In the genomic region with DNA sequence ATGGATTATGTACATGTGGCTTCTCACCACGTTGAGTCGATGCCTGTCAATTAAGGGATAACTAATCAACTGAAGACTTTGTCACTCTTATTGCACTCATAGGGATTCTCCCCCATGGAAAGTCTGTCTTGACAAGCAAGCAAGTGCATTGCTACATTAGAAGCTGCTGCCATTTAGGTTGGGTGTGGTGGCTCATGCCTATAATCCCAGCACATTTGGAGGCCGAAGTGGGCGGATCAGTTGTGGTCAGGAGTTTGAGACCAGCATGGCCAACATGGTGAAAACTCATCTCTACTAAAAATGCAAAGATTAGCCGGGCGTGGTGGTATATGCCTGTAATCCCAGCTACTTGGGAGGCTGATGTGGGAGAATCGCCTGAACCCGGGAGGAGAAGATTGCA, we compare ENCODE assay signal across 12 cellular contexts. TPM values are rescaled to one million over a fixed set of nuclear protein-coding genes. Genes with fewer than 3 reads are reported as not detected.
A peak's percentile ranks its signal among the peaks of the same experiment; 100 is the strongest.
DNase-seq lines count a peak whose midpoint lies in the region; ATAC-seq and TF ChIP-seq lines count a peak whose summit lies in the region.
"Had no signal": no experiment of that assay in that cellular context is flagged by ENCODE, and none has a peak within 500 bp of the region (broad histone marks: within the 10 kb centered on the region; RNA-seq: fewer than 3 reads in every experiment).

No MANE protein-coding gene starts in this region.

- ATAC-seq in HCT116 (no peak), GM21737 (IDR thresholded peaks at IDR 0.05; ENCODE audit: unreplicated experiment) (no peak)
- ATAC-seq in natural killer cell treated with Interleukin-12 subunit alpha and Interleukin-12 subunit beta and Interleukin-15 and Interleukin-18, amount 100 ng/mL, for 72 hours: no peak

- BruUV-seq in HCT116 (replicated peaks; lab: Mats Ljungman, UMichigan) (no TSS peak), mammary epithelial cell (replicated peaks; lab: Mats Ljungman, UMichigan) (no TSS peak)

- in situ Hi-C loops in mammary epithelial cell (cut with MboI; ENCODE audit: low sequenced_read_pairs in 2 of 2): loop anchor here (10.0 to 25.0 kb wide), 2 partner anchors 582 to 650 kb away; a partner anchor contains a TSS

- peak overlapping the region; percentile 90 for H3K4me3 Mint-ChIP-seq in natural killer cell treated with Interleukin-12 subunit alpha and Interleukin-12 subunit beta and Interleukin-15 and Interleukin-18, amount 100 ng/mL, for 72 hours

- TF ChIP-seq POLR2A in HCT116 (IDR thresholded peaks at IDR 0.05; ENCODE audit: borderline replicate concordance, extremely low read depth, insufficient read depth, insufficient read length): no peak

- no peak for TF ChIP-seq RAD21 in HCT116 (IDR thresholded peaks at IDR 0.05; ENCODE audit: low read depth)

- H3K27ac Mint-ChIP-seq in natural killer cell treated with Interleukin-12 subunit alpha and Interleukin-12 subunit beta and Interleukin-15 and Interleukin-18, amount 100 ng/mL, for 72 hours: peak overlapping the region; percentile 84 to 87

- H3K27ac ChIP-seq in ACC112 (ENCODE audit: low read depth, low read length): no peak overlapping the region
- H3K27ac ChIP-seq in HCT116 (ENCODE audit: low read depth, low read length): no peak overlapping the region
- no peak overlapping the region for H3K27ac ChIP-seq in mammary epithelial cell (ENCODE audit: insufficient read depth, low read depth, low read length)

- H2AFZ ChIP-seq in ACC112 (ENCODE audit: low read length, unreplicated experiment) (no peak overlapping the region), HCT116 (ENCODE audit: low read depth, low read length, poor library complexity, severe bottlenecking) (no peak overlapping the region), mammary epithelial cell (ENCODE audit: low read depth, low read length) (peak overlapping the region; percentile 45)

- dilution Hi-C loops in mammary epithelial cell (cut with HindIII; ENCODE audit: low sequenced_read_pairs): no loop called here

- POLR2A ChIA-PET in HCT116 (lab: Charles Lee): no interaction called here

- H3K9me3 ChIP-seq in HCT116 (ENCODE audit: control insufficient read depth in 1 of 2, insufficient read depth in 1 of 2, low read depth in 1 of 2, low read length in 2 of 2): peaks cover 0 to 5% of the 10 kb centered on the region in 2 experiments; a peak in 1 of 4 replicates
- H3K9me3 ChIP-seq in mammary epithelial cell (replicated peaks; ENCODE audit: insufficient read depth, low read length): no peaks in the 10 kb centered on the region
- H3K9me3 ChIP-seq: suprapubic skin had no signal

- H3K9me2 ChIP-seq in HCT116 (ENCODE audit: insufficient read depth): no peaks in the 10 kb centered on the region

- RAD21 ChIA-PET in HCT116 (lab: Charles Lee; ENCODE audit: low non-redundant PET in 1 of 2, low total read pairs in 2 of 2, uncharacterized antibody in 2 of 2, unreplicated experiment in 2 of 2): no interaction called here

- TF ChIP-seq CTCF in HCT116 (IDR thresholded peaks at IDR 0.05 in 2 of 3, conservative IDR thresholded peaks at IDR 0.05 in 1 of 3; ENCODE audit: borderline replicate concordance in 1 of 3, insufficient read depth in 1 of 3, low read depth in 2 of 3, low read length in 2 of 3) (no peak), mammary epithelial cell (conservative IDR thresholded peaks at IDR 0.05 in 1 of 2, IDR thresholded peaks at IDR 0.05 in 1 of 2; ENCODE audit: extremely low read depth in 1 of 2, insufficient read depth in 1 of 2, low read depth in 1 of 2, low read length in 2 of 2) (no peak)

- H3K36me3 ChIP-seq in ACC112 (ENCODE audit: insufficient read depth, low read length) (no peaks in the 10 kb centered on the region), HCT116 (ENCODE audit: control insufficient read depth in 1 of 2, insufficient read depth in 2 of 2, low read length in 2 of 2) (no peaks in the 10 kb centered on the region), mammary epithelial cell (ENCODE audit: insufficient read depth, low read length) (no peaks in the 10 kb centered on the region)
- H3K36me3 ChIP-seq: suprapubic skin had no signal

- H3K4me2 ChIP-seq in HCT116 (ENCODE audit: low read length) (peak overlapping the region; percentile 83), mammary epithelial cell (ENCODE audit: insufficient read depth, low read depth, low read length) (peak overlapping the region; percentile 94)

- H3K79me2 ChIP-seq in ACC112 (ENCODE audit: control insufficient read depth, insufficient read depth, low read length, unreplicated experiment): no peaks in the 10 kb centered on the region
- H3K79me2 ChIP-seq in HCT116 (ENCODE audit: insufficient read depth, low read length): no peaks in the 10 kb centered on the region
- H3K79me2 ChIP-seq in mammary epithelial cell (ENCODE audit: insufficient read depth, low read length): peaks cover 10% of the 10 kb centered on the region

- intact Hi-C loops in HCT116 (cut with micrococcal nuclease) (no loop called here), mammary epithelial cell (cut with micrococcal nuclease) (no loop called here)

- WGBS in mammary epithelial cell (ENCODE audit: low coverage, missing lambda C conversion rate): 82% methylated on average over 8 of the region's 8 CpGs

- H3K4me3 ChIP-seq in ACC112 (ENCODE audit: low read depth, low read length) (peak overlapping the region; percentile 98), HCT116 (replicated peaks in 1 of 2; ENCODE audit: low read depth in 1 of 2, low read length in 2 of 2) (peak overlapping the region in 1 of 2 experiments; percentile 44; a peak in 2 of 4 replicates), mammary epithelial cell (replicated peaks in 1 of 3; ENCODE audit: insufficient read depth in 1 of 3, low read depth in 2 of 3, low read length in 3 of 3) (no peak overlapping the region)

- H3K27me3 Mint-ChIP-seq in natural killer cell treated with Interleukin-12 subunit alpha and Interleukin-12 subunit beta and Interleukin-15 and Interleukin-18, amount 100 ng/mL, for 72 hours: no peaks in the 10 kb centered on the region

- no peaks in the 10 kb centered on the region for H3K9me3 Mint-ChIP-seq in natural killer cell treated with Interleukin-12 subunit alpha and Interleukin-12 subunit beta and Interleukin-15 and Interleukin-18, amount 100 ng/mL, for 72 hours

- CTCF ChIA-PET in HCT116 (lab: Charles Lee) (no interaction called here), mammary epithelial cell (lab: Charles Lee; ENCODE audit: low non-redundant PET) (no interaction called here)

- DNase-seq in HCT116 (ENCODE audit: low read depth, low spot score) (no peak), mammary epithelial cell (no peak), NCI-H1105 (lab: John Stamatoyannopoulos, UW) (no peak), GM19240 (ENCODE audit: insufficient read length, low spot score) (no peak), NCI-H2227 (lab: John Stamatoyannopoulos, UW; ENCODE audit: unreplicated experiment) (no peak)
- no peak for DNase-seq in natural killer cell treated with Interleukin-12 subunit alpha and Interleukin-12 subunit beta and Interleukin-15 and Interleukin-18, amount 100 ng/mL, for 72 hours (ENCODE audit: low spot score)
- DNase-seq: Kasumi-1; NCI-H510A; stimulated activated CD4-positive, alpha-beta T cell treated with anti-CD3 and anti-CD28 coated beads, Interleukin-12 subunit alpha, Interleukin-12 subunit beta, amount 100 ng/mL, for 4 hours had no signal

- peaks cover 20 to 26% of the 10 kb centered on the region in 2 donors for H3K4me1 Mint-ChIP-seq in natural killer cell treated with Interleukin-12 subunit alpha and Interleukin-12 subunit beta and Interleukin-15 and Interleukin-18, amount 100 ng/mL, for 72 hours (ENCODE audit: low read depth in 2 of 2)

- H3K4me1 ChIP-seq in ACC112 (ENCODE audit: control insufficient read depth, insufficient read depth, low read length, unreplicated experiment) (peaks cover 16% of the 10 kb centered on the region), HCT116 (ENCODE audit: control insufficient read depth in 1 of 2, insufficient read depth in 2 of 2, low read length in 2 of 2) (peaks cover 2 to 7% of the 10 kb centered on the region in 2 experiments; a peak in 2 of 4 replicates), mammary epithelial cell (ENCODE audit: insufficient read depth, low read length) (no peaks in the 10 kb centered on the region)

- no peaks in the 10 kb centered on the region for H3K27me3 ChIP-seq in ACC112 (ENCODE audit: insufficient read depth, low read length)
- no peaks in the 10 kb centered on the region for H3K27me3 ChIP-seq in HCT116 (ENCODE audit: insufficient read depth, low read length)
- no peaks in the 10 kb centered on the region for H3K27me3 ChIP-seq in mammary epithelial cell (ENCODE audit: insufficient read depth, low read length)
- H3K27me3 ChIP-seq: suprapubic skin had no signal

- no peaks in the 10 kb centered on the region for H3K36me3 Mint-ChIP-seq in natural killer cell treated with Interleukin-12 subunit alpha and Interleukin-12 subunit beta and Interleukin-15 and Interleukin-18, amount 100 ng/mL, for 72 hours

- H3K9ac ChIP-seq in HCT116 (ENCODE audit: low read length): no peak overlapping the region
- no peak overlapping the region for H3K9ac ChIP-seq in mammary epithelial cell (ENCODE audit: insufficient read depth, low read length)

- H4K20me1 ChIP-seq in HCT116 (ENCODE audit: insufficient read depth) (no peaks in the 10 kb centered on the region), mammary epithelial cell (ENCODE audit: insufficient read depth, low read length) (no peaks in the 10 kb centered on the region)

RNA-seq across cellular contexts. Expression of a gene that starts 18.3 kb away (rescaled TPM):
- total RNA-seq in HCT116 (2021; ENCODE audit: unreplicated experiment) (1.2 TPM), mammary epithelial cell (10 to 100 TPM; 10.1 to 13.0 TPM)
- polyA plus RNA-seq in HCT116 (2012): 0.60 and 0.74 TPM in 2 replicates
- 2.5 TPM for polyA plus RNA-seq in mammary epithelial cell
- polyA minus RNA-seq in mammary epithelial cell: 1.3 TPM
- total RNA-seq in natural killer cell treated with Interleukin-12 subunit alpha and Interleukin-12 subunit beta and Interleukin-15 and Interleukin-18, amount 100 ng/mL, for 72 hours: 1 to 10 TPM; 5.7 to 8.3 TPM

RNA-seq across cellular contexts. Expression of a gene that starts 32.1 kb away (rescaled TPM):
- total RNA-seq in HCT116 (2021; ENCODE audit: unreplicated experiment): 21.9 TPM
- 19.6 and 23.4 TPM in 2 replicates for polyA plus RNA-seq in HCT116 (2012)
- total RNA-seq in mammary epithelial cell: 10 to 100 TPM; 16.3 to 28.3 TPM
- polyA plus RNA-seq in mammary epithelial cell: 17.4 TPM
- 16.2 TPM for polyA minus RNA-seq in mammary epithelial cell
- 10 to 100 TPM; 35.5 to 36.0 TPM for total RNA-seq in natural killer cell treated with Interleukin-12 subunit alpha and Interleukin-12 subunit beta and Interleukin-15 and Interleukin-18, amount 100 ng/mL, for 72 hours

RNA-seq across cellular contexts. Expression of a gene that starts 40.9 kb away (rescaled TPM):
- total RNA-seq in HCT116 (2021; ENCODE audit: unreplicated experiment): 335 TPM
- polyA plus RNA-seq in HCT116 (2012): 350 and 490 TPM in 2 replicates
- total RNA-seq in mammary epithelial cell: 100 to 1,000 TPM; 125 to 305 TPM
- 819 TPM for polyA plus RNA-seq in mammary epithelial cell
- 55.2 TPM for polyA minus RNA-seq in mammary epithelial cell
- 100 to 1,000 TPM; 260 to 346 TPM for total RNA-seq in natural killer cell treated with Interleukin-12 subunit alpha and Interleukin-12 subunit beta and Interleukin-15 and Interleukin-18, amount 100 ng/mL, for 72 hours

RNA-seq across cellular contexts. Expression of a gene that starts 48.3 kb away (rescaled TPM):
- total RNA-seq in HCT116 (2021; ENCODE audit: unreplicated experiment): 78.9 TPM
- polyA plus RNA-seq in HCT116 (2012): 64.8 and 83.1 TPM in 2 replicates
- total RNA-seq in mammary epithelial cell: 10 to 100 TPM; 50.3 to 77.4 TPM
- 74.0 TPM for polyA plus RNA-seq in mammary epithelial cell
- 23.3 TPM for polyA minus RNA-seq in mammary epithelial cell
- total RNA-seq in natural killer cell treated with Interleukin-12 subunit alpha and Interleukin-12 subunit beta and Interleukin-15 and Interleukin-18, amount 100 ng/mL, for 72 hours: 10 to 100 TPM; 95.1 to 96.4 TPM
